In the genomic region with DNA sequence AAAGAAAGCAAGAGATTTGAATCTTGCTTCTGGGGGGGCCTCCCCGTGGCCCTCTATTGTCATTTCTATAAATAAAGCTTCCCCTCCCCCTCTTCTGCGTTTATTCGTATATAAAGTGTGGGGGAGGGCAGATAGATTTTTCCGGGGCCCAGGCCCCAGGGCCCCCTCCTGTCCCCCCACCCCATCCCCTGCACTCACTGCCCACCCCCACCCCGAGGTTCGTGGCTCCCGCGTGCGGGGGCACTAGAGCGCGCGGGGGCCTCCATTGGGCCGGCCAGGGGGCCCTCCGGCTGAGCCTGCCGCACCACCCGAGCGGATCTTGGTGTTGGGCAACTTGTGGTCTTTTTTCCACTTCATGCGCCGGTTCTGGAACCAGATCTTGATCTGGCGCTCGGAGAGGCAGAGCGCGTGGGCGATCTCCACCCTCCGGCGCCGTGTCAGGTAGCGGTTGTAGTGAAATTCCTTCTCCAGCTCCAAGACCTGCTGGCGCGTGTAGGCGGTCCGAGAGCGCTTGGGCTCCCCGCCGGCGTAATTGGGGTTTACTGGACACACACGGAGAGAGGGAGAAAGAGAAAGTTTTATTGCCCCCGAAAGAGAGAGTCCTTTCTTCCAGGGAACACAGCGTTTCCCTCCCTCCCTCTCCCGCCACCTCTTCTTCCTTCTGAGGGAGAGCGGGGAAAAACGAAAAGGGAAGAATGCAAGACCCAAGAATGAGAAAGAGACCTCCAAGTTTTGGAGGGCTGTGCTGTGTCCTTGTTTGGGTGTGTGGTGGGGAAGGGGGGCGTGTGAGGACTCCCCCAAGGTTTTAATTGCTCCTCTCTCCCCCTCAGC, we compare ENCODE assay signal across 10 cellular contexts. TPM values are rescaled to one million over a fixed set of nuclear protein-coding genes. Genes with fewer than 3 reads are reported as not detected.
DNase-seq lines count a peak whose midpoint lies in the region; ATAC-seq and TF ChIP-seq lines count a peak whose summit lies in the region.
"Had no signal": no experiment of that assay in that cellular context is flagged by ENCODE, and none has a peak within 500 bp of the region (broad histone marks: within the 10 kb centered on the region; RNA-seq: fewer than 3 reads in every experiment).

No MANE protein-coding gene starts in this region.

- H3K27ac ChIP-seq in left lung (peak overlapping the region; percentile 72 to 95), transverse colon (peak overlapping the region; percentile 89 to 95 (median 92))

- TF ChIP-seq CTCF in left lung (IDR thresholded peaks at IDR 0.05) (no peak), transverse colon (IDR thresholded peaks at IDR 0.05) (no peak)

- no peaks in the 10 kb centered on the region for H3K9me3 Mint-ChIP-seq in activated naive CD4-positive, alpha-beta T cell treated with anti-CD3 and anti-CD28 coated beads for 36 hours
- no peaks in the 10 kb centered on the region for H3K9me3 Mint-ChIP-seq in activated naive CD4-positive, alpha-beta T cell treated with anti-CD3 and anti-CD28 coated beads, Interleukin-2, amount 50 U/mL, for 72 hours
- no peaks in the 10 kb centered on the region for H3K9me3 Mint-ChIP-seq in activated naive CD8-positive, alpha-beta T cell treated with anti-CD3 and anti-CD28 coated beads, Interleukin-2, amount 10 ng/mL, durations not matched to agents 7 days and 5 days

- H3K9me3 ChIP-seq in left lung (no peaks in the 10 kb centered on the region), transverse colon (no peaks in the 10 kb centered on the region)

- H3K27me3 Mint-ChIP-seq in activated naive CD4-positive, alpha-beta T cell treated with anti-CD3 and anti-CD28 coated beads for 36 hours (ENCODE audit: low read depth) = peaks cover 39% of the 10 kb centered on the region
- peaks cover 34% of the 10 kb centered on the region for H3K27me3 Mint-ChIP-seq in activated naive CD8-positive, alpha-beta T cell treated with anti-CD3 and anti-CD28 coated beads, Interleukin-2, amount 10 ng/mL, durations not matched to agents 7 days and 5 days

- CTCF ChIA-PET in activated naive CD4-positive, alpha-beta T cell treated with anti-CD3 and anti-CD28 coated beads for 36 hours (lab: Charles Lee) = interaction anchor here (1.2 kb wide), 1 partner anchor 84 kb away, joined by 3 read pairs; no protein-coding TSS in a partner anchor

- H3K36me3 Mint-ChIP-seq in activated naive CD4-positive, alpha-beta T cell treated with anti-CD3 and anti-CD28 coated beads for 36 hours (ENCODE audit: low read depth) = no peaks in the 10 kb centered on the region
- peaks cover 0 to 6% of the 10 kb centered on the region in 2 donors for H3K36me3 Mint-ChIP-seq in activated naive CD4-positive, alpha-beta T cell treated with anti-CD3 and anti-CD28 coated beads, Interleukin-2, amount 50 U/mL, for 72 hours
- H3K36me3 Mint-ChIP-seq in activated naive CD8-positive, alpha-beta T cell treated with anti-CD3 and anti-CD28 coated beads, Interleukin-2, amount 10 ng/mL, durations not matched to agents 7 days and 5 days = peaks cover 12% of the 10 kb centered on the region

- no peaks in the 10 kb centered on the region for H3K36me3 ChIP-seq in left lung
- H3K36me3 ChIP-seq in transverse colon = no peaks in the 10 kb centered on the region

- POLR2A ChIA-PET in activated naive CD8-positive, alpha-beta T cell treated with anti-CD3 and anti-CD28 coated beads, Interleukin-2, amount 10 ng/mL, durations not matched to agents 7 days and 5 days (lab: Charles Lee) = interaction anchor here (0.9 to 1.4 kb wide), 2 partner anchors 71 to 124 kb away, joined by 3 to 4 read pairs; no protein-coding TSS in a partner anchor

- H3K27ac Mint-ChIP-seq in activated naive CD4-positive, alpha-beta T cell treated with anti-CD3 and anti-CD28 coated beads for 36 hours = no peak overlapping the region
- no peak overlapping the region for H3K27ac Mint-ChIP-seq in activated naive CD4-positive, alpha-beta T cell treated with anti-CD3 and anti-CD28 coated beads, Interleukin-2, amount 50 U/mL, for 72 hours
- H3K27ac Mint-ChIP-seq in activated naive CD8-positive, alpha-beta T cell treated with anti-CD3 and anti-CD28 coated beads, Interleukin-2, amount 10 ng/mL, durations not matched to agents 7 days and 5 days = no peak overlapping the region

- peak overlapping the region; percentile 78 for H3K4me3 Mint-ChIP-seq in activated naive CD4-positive, alpha-beta T cell treated with anti-CD3 and anti-CD28 coated beads for 36 hours
- peak overlapping the region; percentile 89 for H3K4me3 Mint-ChIP-seq in activated naive CD8-positive, alpha-beta T cell treated with anti-CD3 and anti-CD28 coated beads, Interleukin-2, amount 10 ng/mL, durations not matched to agents 7 days and 5 days

- WGBS in transverse colon (ENCODE audit: low coverage in 1 of 2), 2 donors = 33 to 37% methylated on average over 1 to 43 of the region's 43 CpGs

- in situ Hi-C loops in transverse colon (cut with MboI; ENCODE audit: low pct_ligation_motif_present in 1 of 4, low pct_unique_long_range_greater_than_20kb in 1 of 4, low sequenced_read_pairs in 3 of 4) = no loop called here

- DNase-seq in activated naive CD4-positive, alpha-beta T cell treated with anti-CD3 and anti-CD28 coated beads for 36 hours = no peak
- no peak for DNase-seq in activated naive CD4-positive, alpha-beta T cell treated with anti-CD3 and anti-CD28 coated beads, Interleukin-2, amount 50 U/mL, for 72 hours (ENCODE audit: low spot score in 2 of 2)
- DNase-seq in activated naive CD8-positive, alpha-beta T cell treated with anti-CD3 and anti-CD28 coated beads, Interleukin-2, amount 10 ng/mL, durations not matched to agents 7 days and 5 days = no peak
- DNase-seq in left lung = no peak
- no peak for DNase-seq in transverse colon
- no peak for DNase-seq in HuH-7 (ENCODE audit: low spot score)
- DNase-seq: activated naive CD4-positive, alpha-beta T cell; COR-L47 had no signal

- no peak for TF ChIP-seq EP300 in transverse colon (IDR thresholded peaks at IDR 0.05; ENCODE audit: low read depth)

- peaks cover 55 to 100% of the 10 kb centered on the region in 2 donors for H3K27me3 ChIP-seq in left lung
- peaks cover 7% of the 10 kb centered on the region for H3K27me3 ChIP-seq in transverse colon

- TF ChIP-seq POLR2A in transverse colon (IDR thresholded peaks at IDR 0.05) = no peak

- no peak for ATAC-seq in activated naive CD4-positive, alpha-beta T cell treated with anti-CD3 and anti-CD28 coated beads, Interleukin-2, amount 50 U/mL, for 72 hours
- ATAC-seq in activated naive CD8-positive, alpha-beta T cell treated with anti-CD3 and anti-CD28 coated beads, Interleukin-2, amount 10 ng/mL, durations not matched to agents 7 days and 5 days (ENCODE audit: low read depth) = no peak
- ATAC-seq in left lung = no peak
- no peak for ATAC-seq in GM21786 (IDR thresholded peaks at IDR 0.05; ENCODE audit: unreplicated experiment)
- no peak for ATAC-seq in GM21737 (IDR thresholded peaks at IDR 0.05; ENCODE audit: unreplicated experiment)

- H3K4me1 ChIP-seq in left lung (peaks cover 3 to 34% of the 10 kb centered on the region in 2 donors), transverse colon (peaks cover 30 to 92% (median 73%) of the 10 kb centered on the region in 4 donors)

- intact Hi-C loops in activated naive CD4-positive, alpha-beta T cell treated with anti-CD3 and anti-CD28 coated beads for 36 hours (cut with micrococcal nuclease) = no loop called here
- intact Hi-C loops in left lung (cut with DNase I) = no loop called here
- intact Hi-C loops in transverse colon (cut with DNase I; ENCODE audit: low total_unique reads) = loop anchor here (5.0 kb wide), 1 partner anchor 34 kb away; no protein-coding TSS in a partner anchor

- H3K4me3 ChIP-seq in left lung (peak overlapping the region; percentile 29 to 46), transverse colon (peak overlapping the region; percentile 6 to 54 (median 46))

- peaks cover 41% of the 10 kb centered on the region for H3K4me1 Mint-ChIP-seq in activated naive CD4-positive, alpha-beta T cell treated with anti-CD3 and anti-CD28 coated beads for 36 hours (ENCODE audit: low read depth)
- peaks cover 29% of the 10 kb centered on the region for H3K4me1 Mint-ChIP-seq in activated naive CD8-positive, alpha-beta T cell treated with anti-CD3 and anti-CD28 coated beads, Interleukin-2, amount 10 ng/mL, durations not matched to agents 7 days and 5 days

RNA-seq across cellular contexts. Expression of a gene that starts 1.5 kb away (rescaled TPM):
- 1 to 10 TPM; 2.3 to 2.5 TPM for total RNA-seq in activated naive CD4-positive, alpha-beta T cell treated with anti-CD3 and anti-CD28 coated beads for 36 hours
- total RNA-seq in activated naive CD4-positive, alpha-beta T cell treated with anti-CD3 and anti-CD28 coated beads, Interleukin-2, amount 50 U/mL, for 72 hours = 1 to 10 TPM in 1 of 2 donors, under 1 TPM in 1; 0.89 to 3.0 TPM
- 1 to 10 TPM; 5.3 to 6.4 TPM for total RNA-seq in activated naive CD8-positive, alpha-beta T cell treated with anti-CD3 and anti-CD28 coated beads, Interleukin-2, amount 10 ng/mL, durations not matched to agents 7 days and 5 days
- total RNA-seq in left lung = 1 to 10 TPM; 4.5 to 4.8 TPM
- 1 to 10 TPM in 3 of 4 donors, not detected in 1; 1.9 to 4.8 (median 2.0) TPM for total RNA-seq in transverse colon

RNA-seq across cellular contexts. Expression of a gene that starts 13.3 kb away (rescaled TPM):
- total RNA-seq in activated naive CD4-positive, alpha-beta T cell treated with anti-CD3 and anti-CD28 coated beads for 36 hours = 1 to 10 TPM; 2.0 TPM
- total RNA-seq in activated naive CD4-positive, alpha-beta T cell treated with anti-CD3 and anti-CD28 coated beads, Interleukin-2, amount 50 U/mL, for 72 hours = 1 to 10 TPM; 1.6 to 3.1 TPM
- total RNA-seq in activated naive CD8-positive, alpha-beta T cell treated with anti-CD3 and anti-CD28 coated beads, Interleukin-2, amount 10 ng/mL, durations not matched to agents 7 days and 5 days = 10 to 100 TPM; 10.5 to 13.6 TPM
- total RNA-seq in left lung (10 to 100 TPM; 10.4 to 15.0 TPM), transverse colon (10 to 100 TPM; 25.7 to 57.1 (median 34.9) TPM)

RNA-seq across cellular contexts. Expression of a gene that starts 16.9 kb away (rescaled TPM):
- total RNA-seq in activated naive CD4-positive, alpha-beta T cell treated with anti-CD3 and anti-CD28 coated beads for 36 hours = not detected
- total RNA-seq in activated naive CD4-positive, alpha-beta T cell treated with anti-CD3 and anti-CD28 coated beads, Interleukin-2, amount 50 U/mL, for 72 hours = not detected
- not detected for total RNA-seq in activated naive CD8-positive, alpha-beta T cell treated with anti-CD3 and anti-CD28 coated beads, Interleukin-2, amount 10 ng/mL, durations not matched to agents 7 days and 5 days
- total RNA-seq in left lung (1 to 10 TPM; 3.3 to 4.2 TPM), transverse colon (10 to 100 TPM; 10.5 to 35.4 (median 18.7) TPM)

RNA-seq across cellular contexts. Expression of a gene that starts 28.1 kb away (rescaled TPM):
- total RNA-seq in activated naive CD4-positive, alpha-beta T cell treated with anti-CD3 and anti-CD28 coated beads for 36 hours = not detected
- total RNA-seq in activated naive CD4-positive, alpha-beta T cell treated with anti-CD3 and anti-CD28 coated beads, Interleukin-2, amount 50 U/mL, for 72 hours = under 1 TPM in 1 of 2 donors, not detected in 1; 0.16 TPM
- total RNA-seq in activated naive CD8-positive, alpha-beta T cell treated with anti-CD3 and anti-CD28 coated beads, Interleukin-2, amount 10 ng/mL, durations not matched to agents 7 days and 5 days = not detected
- 1 to 10 TPM; 5.1 to 6.7 TPM for total RNA-seq in left lung
- total RNA-seq in transverse colon = 10 to 100 TPM; 42.7 to 78.4 (median 62.5) TPM

RNA-seq across cellular contexts. Expression of a gene that starts 31.8 kb away (rescaled TPM):
- total RNA-seq in activated naive CD4-positive, alpha-beta T cell treated with anti-CD3 and anti-CD28 coated beads for 36 hours = 10 to 100 TPM; 15.6 to 18.2 TPM
- 10 to 100 TPM in 1 of 2 donors, 1 to 10 TPM in 1; 3.2 to 21.7 TPM for total RNA-seq in activated naive CD4-positive, alpha-beta T cell treated with anti-CD3 and anti-CD28 coated beads, Interleukin-2, amount 50 U/mL, for 72 hours
- 10 to 100 TPM; 19.5 to 20.0 TPM for total RNA-seq in activated naive CD8-positive, alpha-beta T cell treated with anti-CD3 and anti-CD28 coated beads, Interleukin-2, amount 10 ng/mL, durations not matched to agents 7 days and 5 days
- 10 to 100 TPM in 1 of 2 donors, 1 to 10 TPM in 1; 9.7 to 11.8 TPM for total RNA-seq in left lung
- 10 to 100 TPM in 3 of 4 donors, not detected in 1; 13.5 to 93.9 (median 13.8) TPM for total RNA-seq in transverse colon

Comparison
In these comparisons a context has a peak if more than half of its experiments do, and no peak if none do; other contexts are left out.
1. RNA of a gene that starts 16.9 kb away (total RNA-seq): 10.5 to 35.4 TPM in transverse colon and 3.3 to 4.2 TPM in left lung; not detected in activated naive CD4-positive, alpha-beta T cell treated with anti-CD3 and anti-CD28 coated beads, Interleukin-2, amount 50 U/mL, for 72 hours, not detected in activated naive CD4-positive, alpha-beta T cell treated with anti-CD3 and anti-CD28 coated beads for 36 hours and not detected in activated naive CD8-positive, alpha-beta T cell treated with anti-CD3 and anti-CD28 coated beads, Interleukin-2, amount 10 ng/mL, durations not matched to agents 7 days and 5 days; every median in the first group is over 4 times any median in the second.